ENCODE assay signal across 24 cellular contexts in genomic region chr10:77360121-77360520, GRCh38.
DNase-seq lines count a peak whose midpoint lies in the region; ATAC-seq and TF ChIP-seq lines count a peak whose summit lies in the region.
"Had no signal": no experiment of that assay in that cellular context is flagged by ENCODE, and none has a peak within 500 bp of the region (broad histone marks: within the 10 kb centered on the region; RNA-seq: fewer than 3 reads in every experiment).

No MANE protein-coding gene starts in this region.

- no peak overlapping the region for H3K4me3 ChIP-seq in MG63
- H3K4me3 ChIP-seq: heart left ventricle, right lobe of liver, testis had no signal

- no peak overlapping the region for H3K4me3 Mint-ChIP-seq in osteocyte (ENCODE audit: unreplicated experiment)
- H3K4me3 Mint-ChIP-seq: activated naive CD8-positive, alpha-beta T cell treated with anti-CD3 and anti-CD28 coated beads, Interleukin-2, amount 10 ng/mL, durations not matched to agents 7 days and 5 days; CD4-positive, alpha-beta T cell; central memory CD8-positive, alpha-beta T cell; memory B cell; stimulated activated naive B cell treated with anti-CD40 and anti-IgM and Interleukin-4, amounts not matched to agents 10 μg/mL and 1 μg/mL and 100 μg/mL, for 72 hours had no signal

- peaks cover 6% of the 10 kb centered on the region; the same call in 1 of the 2 replicates for H3K36me3 ChIP-seq in MG63
- H3K36me3 ChIP-seq: heart left ventricle, right lobe of liver, WERI-Rb-1 had no signal

- H3K4me1 Mint-ChIP-seq in osteocyte (ENCODE audit: unreplicated experiment): peaks cover 60% of the 10 kb centered on the region
- H3K4me1 Mint-ChIP-seq: activated naive CD8-positive, alpha-beta T cell treated with anti-CD3 and anti-CD28 coated beads, Interleukin-2, amount 10 ng/mL, durations not matched to agents 7 days and 5 days; central memory CD8-positive, alpha-beta T cell; memory B cell; stimulated activated naive B cell treated with anti-CD40 and anti-IgM and Interleukin-4, amounts not matched to agents 10 μg/mL and 1 μg/mL and 100 μg/mL, for 72 hours had no signal

- DNase-seq in EL (peak; percentile 62), MG63 (peak; percentile 29), fibroblast of peridontal ligament (ENCODE audit: extremely low read depth) (peak; percentile 61), osteocyte (ENCODE audit: extremely low spot score, unreplicated experiment) (no peak), SHP77 (lab: John Stamatoyannopoulos, UW) (no peak), hypothalamus (lab: John Stamatoyannopoulos, UW) (no peak)
- DNase-seq in stimulated activated naive CD4-positive, alpha-beta T cell treated with Interleukin-2 at 50 U/mL for 16 hours (lab: John Stamatoyannopoulos, UW): no peak
- DNase-seq: activated CD4-positive, alpha-beta T cell treated with anti-CD3 and anti-CD28 coated beads for 48 hours; activated CD8-positive, alpha-beta memory T cell treated with anti-CD3 and anti-CD28 coated beads for 24 hours; activated effector memory CD4-positive, alpha-beta T cell treated with Interleukin-2 at 50 U/mL for 16 hours; activated naive CD8-positive, alpha-beta T cell treated with anti-CD3 and anti-CD28 coated beads, Interleukin-2, amount 10 ng/mL, durations not matched to agents 7 days and 5 days; CD4-positive, alpha-beta T cell; heart left ventricle; NCI-H1417 treated with DMSO at 0.1 percent for 48 hours; NCI-H345; NCI-H82; right lobe of liver; stimulated activated naive B cell treated with anti-CD40 and anti-IgM and Interleukin-4, amounts not matched to agents 10 μg/mL and 1 μg/mL and 100 μg/mL, for 72 hours; testis; WERI-Rb-1 had no signal

- H3K27ac Mint-ChIP-seq in osteocyte (ENCODE audit: unreplicated experiment): peak overlapping the region; percentile 59
- H3K27ac Mint-ChIP-seq: activated naive CD8-positive, alpha-beta T cell treated with anti-CD3 and anti-CD28 coated beads, Interleukin-2, amount 10 ng/mL, durations not matched to agents 7 days and 5 days; CD4-positive, alpha-beta T cell; memory B cell; progenitor cell of endocrine pancreas; stimulated activated naive B cell treated with anti-CD40 and anti-IgM and Interleukin-4, amounts not matched to agents 10 μg/mL and 1 μg/mL and 100 μg/mL, for 72 hours had no signal

- H3K9me3 Mint-ChIP-seq in osteocyte (ENCODE audit: unreplicated experiment): no peaks in the 10 kb centered on the region
- H3K9me3 Mint-ChIP-seq: CD4-positive, alpha-beta T cell; central memory CD8-positive, alpha-beta T cell; memory B cell had no signal

- no peak for TF ChIP-seq CTCF in osteocyte (IDR thresholded peaks at IDR 0.05)

- H3K27me3 ChIP-seq in MG63: no peaks in the 10 kb centered on the region
- H3K27me3 ChIP-seq: right lobe of liver, testis had no signal

- no peaks in the 10 kb centered on the region for H3K36me3 Mint-ChIP-seq in osteocyte (ENCODE audit: unreplicated experiment)
- H3K36me3 Mint-ChIP-seq: activated naive CD8-positive, alpha-beta T cell treated with anti-CD3 and anti-CD28 coated beads, Interleukin-2, amount 10 ng/mL, durations not matched to agents 7 days and 5 days; memory B cell; stimulated activated naive B cell treated with anti-CD40 and anti-IgM and Interleukin-4, amounts not matched to agents 10 μg/mL and 1 μg/mL and 100 μg/mL, for 72 hours had no signal

- H3K9me3 ChIP-seq in MG63: no peaks in the 10 kb centered on the region
- H3K9me3 ChIP-seq: heart left ventricle, right lobe of liver, testis had no signal

- H3K27me3 Mint-ChIP-seq in osteocyte (ENCODE audit: unreplicated experiment): no peaks in the 10 kb centered on the region

- ATAC-seq in HG02981 (IDR thresholded peaks at IDR 0.05; ENCODE audit: unreplicated experiment): no peak
- ATAC-seq: heart left ventricle; right lobe of liver; stimulated activated naive B cell treated with anti-CD40 and anti-IgM and Interleukin-4, amounts not matched to agents 10 μg/mL and 1 μg/mL and 100 μg/mL, for 72 hours had no signal

Comparison
In these comparisons a context has a peak if more than half of its experiments do, and no peak if none do; other contexts are left out.
1. DNase-seq: peak in EL (single experiment), MG63 (single experiment) and fibroblast of peridontal ligament (single experiment); none in osteocyte (single experiment), SHP77 (0 of 2), stimulated activated naive CD4-positive, alpha-beta T cell treated with Interleukin-2 at 50 U/mL for 16 hours (single experiment) and hypothalamus (0 of 51).